8 cellular contexts compared by ENCODE assay signal in the genomic region with DNA sequence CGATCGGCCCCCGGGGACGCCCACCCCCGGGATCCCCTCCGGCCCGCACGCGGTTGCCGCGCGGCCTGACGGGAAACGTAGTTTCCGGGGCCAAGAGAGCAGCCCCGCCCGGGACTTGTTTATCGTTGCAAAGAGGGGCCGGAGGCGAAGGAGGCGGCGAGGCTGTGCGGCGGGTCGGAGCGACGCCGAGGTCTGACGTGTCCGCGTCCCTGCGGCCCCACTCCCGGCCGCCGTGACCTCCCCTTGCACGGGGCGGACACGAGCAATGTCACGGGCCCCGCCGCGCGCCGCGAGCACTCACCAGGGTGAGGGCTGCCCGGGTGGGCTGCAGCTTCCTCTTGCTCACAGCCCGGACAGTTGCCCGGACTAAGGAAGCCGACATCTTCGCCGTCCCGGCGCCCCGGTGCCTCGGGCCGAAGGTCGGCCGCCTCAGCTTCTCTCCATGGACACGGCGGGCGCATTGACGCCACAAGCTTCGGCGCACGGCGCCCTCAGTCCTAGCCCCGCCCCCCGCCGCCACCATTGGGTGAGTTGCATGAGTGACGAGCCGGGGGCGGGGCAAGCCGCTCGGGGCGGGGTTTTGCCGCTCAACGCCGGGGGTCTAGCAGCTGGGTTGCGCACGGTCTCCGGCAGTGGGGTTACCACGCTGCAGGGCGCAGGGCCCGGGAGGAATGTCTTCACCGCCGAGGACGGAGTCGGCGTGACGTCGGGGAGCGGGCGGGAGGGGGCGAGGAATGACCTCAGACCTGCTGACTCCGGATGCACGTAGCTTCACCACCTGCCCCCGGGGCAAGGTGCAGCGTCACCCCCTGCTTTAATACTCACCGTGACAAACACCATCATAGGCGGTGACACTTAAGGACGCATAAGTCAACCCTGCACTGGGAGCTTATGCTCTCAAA. TPM values are rescaled to one million over a fixed set of nuclear protein-coding genes. Genes with fewer than 3 reads are reported as not detected.
A peak's percentile ranks its signal among the peaks of the same experiment; 100 is the strongest.
DNase-seq lines count a peak whose midpoint lies in the region; ATAC-seq and TF ChIP-seq lines count a peak whose summit lies in the region.

A gene (minus strand): TSS at position 462 of the 902 bp plus-strand sequence. CDS start 80 bp downstream, at position 382.

- H3K9me3 Mint-ChIP-seq in activated B cell treated with CpG ODN at 0.5 μM for 24 hours (no peaks in the 10 kb centered on the region), immature natural killer cell (no peaks in the 10 kb centered on the region)

- ATAC-seq in HG03175 (IDR thresholded peaks at IDR 0.05; ENCODE audit: unreplicated experiment) (peak; percentile 83), activated B cell treated with CpG ODN at 0.5 μM for 24 hours (ENCODE audit: low read depth) (peak; percentile 88)

- intact Hi-C loops in activated B cell treated with CpG ODN at 0.5 μM for 24 hours (cut with micrococcal nuclease) (loop anchor here (1.0 to 2.0 kb wide), 5 partner anchors 68 to 540 kb away; a partner anchor contains a TSS), spleen (cut with DNase I; ENCODE audit: low total_unique reads) (no loop called here)

- peaks cover 20 to 73% (median 41%) of the 10 kb centered on the region in 6 donors for H3K4me1 ChIP-seq in spleen

- POLR2A ChIA-PET in activated B cell treated with CpG ODN at 0.5 μM for 24 hours (lab: Charles Lee): interaction anchor here (1.0 to 2.3 kb wide), 7 partner anchors 18 to 541 kb away, joined by 3 to 13 read pairs (median 4); a partner anchor contains a TSS

- peaks cover 0 to 22% (median 2%) of the 10 kb centered on the region in 6 donors for H3K36me3 ChIP-seq in spleen

- TF ChIP-seq POLR2A in GM18951 (IDR thresholded peaks at IDR 0.05; ENCODE audit: extremely low read depth, insufficient read depth, insufficient read length) (peak; percentile 77), spleen (IDR thresholded peaks at IDR 0.05) (peak in 2 of 3 donors; percentile 67 to 83)

- peaks cover 35% of the 10 kb centered on the region for H3K4me1 Mint-ChIP-seq in activated B cell treated with CpG ODN at 0.5 μM for 24 hours
- peaks cover 35 to 44% of the 10 kb centered on the region in 2 donors for H3K4me1 Mint-ChIP-seq in immature natural killer cell

- H3K27me3 Mint-ChIP-seq in activated B cell treated with CpG ODN at 0.5 μM for 24 hours (no peaks in the 10 kb centered on the region), immature natural killer cell (ENCODE audit: low read depth in 3 of 3) (peaks cover 5 to 13% (median 10%) of the 10 kb centered on the region in 3 donors)

- H3K4me3 Mint-ChIP-seq in activated B cell treated with CpG ODN at 0.5 μM for 24 hours: peak within 1 kb of the TSS; percentile 92
- peak within 1 kb of the TSS; percentile 88 to 97 (median 95) for H3K4me3 Mint-ChIP-seq in immature natural killer cell

- H3K4me3 ChIP-seq in cardiac fibroblast (replicated peaks in 1 of 2; ENCODE audit: low read depth in 2 of 2, low read length in 2 of 2) (peak within 1 kb of the TSS; percentile 89 to 97), spleen (peak within 1 kb of the TSS; percentile 78 to 97 (median 91))

- no peaks in the 10 kb centered on the region for H3K9me3 ChIP-seq in spleen

- CTCF ChIA-PET in activated B cell treated with CpG ODN at 0.5 μM for 24 hours (lab: Charles Lee): no interaction called here

- WGBS in spleen, 5 donors: 0 to 1% (median 0%) methylated on average over 69 to 101 of the region's 101 CpGs

- in situ Hi-C loops in GM18951 (cut with MboI; ENCODE audit: low sequenced_read_pairs, unreplicated experiment): no loop called here

- no peaks in the 10 kb centered on the region for H3K27me3 ChIP-seq in spleen (replicated peaks in 1 of 7)

- peak within 1 kb of the TSS; percentile 97 to 99 (median 98) for H3K27ac ChIP-seq in spleen

- peaks cover 20% of the 10 kb centered on the region for H3K36me3 Mint-ChIP-seq in activated B cell treated with CpG ODN at 0.5 μM for 24 hours (ENCODE audit: low read depth)
- peaks cover 0 to 7% (median 0%) of the 10 kb centered on the region in 3 donors for H3K36me3 Mint-ChIP-seq in immature natural killer cell

- no peak for TF ChIP-seq CTCF in activated B cell treated with CpG ODN at 0.5 μM for 24 hours (IDR thresholded peaks at IDR 0.05)
- no peak for TF ChIP-seq CTCF in cardiac fibroblast (IDR thresholded peaks at IDR 0.05; ENCODE audit: low read depth, low read length)
- peak in 1 of 11 experiments; percentile 26 for TF ChIP-seq CTCF in spleen (IDR thresholded peaks at IDR 0.05 in 8 of 11, conservative IDR thresholded peaks at IDR 0.05 in 3 of 11)

- DNase-seq in AG08396 (ENCODE audit: low spot score): peak; percentile 94
- DNase-seq in NCI-H2227 treated with DMSO at 0.1 percent for 48 hours (lab: John Stamatoyannopoulos, UW): peak; percentile 86
- peak; percentile 99 for DNase-seq in activated B cell treated with CpG ODN at 0.5 μM for 24 hours
- DNase-seq in cardiac fibroblast (ENCODE audit: low read depth in 2 of 2): peak; percentile 91 to 95
- peak; percentile 98 to 99 (median 99) for DNase-seq in immature natural killer cell
- DNase-seq in spleen: peak; percentile 99

- H3K27ac Mint-ChIP-seq in activated B cell treated with CpG ODN at 0.5 μM for 24 hours: peak within 1 kb of the TSS; percentile 93
- peak within 1 kb of the TSS; percentile 92 to 99 (median 96) for H3K27ac Mint-ChIP-seq in immature natural killer cell

RNA-seq across cellular contexts. Expression of the gene that starts here (rescaled TPM):
- total RNA-seq in activated B cell treated with CpG ODN at 0.5 μM for 24 hours: 16.0 TPM in 2 replicates
- polyA plus RNA-seq in immature natural killer cell: 10 to 100 TPM; 50.8 to 95.3 (median 74.9) TPM
- 10 to 100 TPM; 19.1 to 35.5 (median 28.9) TPM for total RNA-seq in spleen
- 10 to 100 TPM; 15.3 to 27.1 (median 20.8) TPM for polyA plus RNA-seq in spleen

Comparison
In these comparisons a context has a peak if more than half of its experiments do, and no peak if none do; other contexts are left out.
1. Peak in every context shown above with its lines: DNase-seq, ATAC-seq, H3K4me3 ChIP-seq and H3K27ac ChIP-seq.